21 cellular contexts compared by ENCODE assay signal in genomic region chr13:34933786-34934185, GRCh38.
"Had no signal": no experiment of that assay in that cellular context is flagged by ENCODE, and none has a peak within 500 bp of the region (broad histone marks: within the 10 kb centered on the region; RNA-seq: fewer than 3 reads in every experiment).

No MANE protein-coding gene starts in this region.

- H3K27me3 ChIP-seq: foreskin keratinocyte, left lung, pancreas, right lobe of liver, tibial artery, upper lobe of left lung, uterus had no signal

- H3K36me3 ChIP-seq: left lung, lower lobe of right lung, pancreas, prostate gland, right lobe of liver, tibial artery, upper lobe of left lung, uterus had no signal

- H3K27ac Mint-ChIP-seq: endodermal cell; immature natural killer cell; natural killer cell treated with Interleukin-12 subunit alpha and Interleukin-12 subunit beta and Interleukin-15 and Interleukin-18, amount 100 ng/mL, for 72 hours; stimulated activated memory B cell treated with anti-CD40 and anti-IgM and Interleukin-4, amounts not matched to agents 10 μg/mL and 1 μg/mL and 100 μg/mL, for 72 hours; stimulated activated naive CD8-positive, alpha-beta T cell treated with anti-CD3 and anti-CD28 coated beads, Interleukin-15, Interleukin-2, amounts not matched to agents 100 ng/mL and 50 ng/mL, for 24 hours had no signal

- H3K4me1 ChIP-seq: foreskin keratinocyte, left lung, lower lobe of right lung, prostate gland, right lobe of liver, tibial artery, upper lobe of left lung, uterus had no signal

- H3K27ac ChIP-seq: foreskin keratinocyte, left lung, lower lobe of right lung, pancreas, right lobe of liver, tibial artery, upper lobe of left lung, uterus had no signal

- H3K9me3 ChIP-seq: left lung, lower lobe of right lung, pancreas, prostate gland, right lobe of liver, tibial artery, upper lobe of left lung, uterus had no signal

- ATAC-seq: foreskin keratinocyte; left lung; lower lobe of right lung; natural killer cell treated with Interleukin-12 subunit alpha and Interleukin-12 subunit beta and Interleukin-15 and Interleukin-18, amount 100 ng/mL, for 72 hours; right lobe of liver; stimulated activated memory B cell treated with anti-CD40 and anti-IgM and Interleukin-4, amounts not matched to agents 10 μg/mL and 1 μg/mL and 100 μg/mL, for 72 hours had no signal

- H3K4me1 Mint-ChIP-seq: immature natural killer cell; stimulated activated memory B cell treated with anti-CD40 and anti-IgM and Interleukin-4, amounts not matched to agents 10 μg/mL and 1 μg/mL and 100 μg/mL, for 72 hours had no signal

- H3K9me3 Mint-ChIP-seq: endodermal cell; stimulated activated memory B cell treated with anti-CD40 and anti-IgM and Interleukin-4, amounts not matched to agents 10 μg/mL and 1 μg/mL and 100 μg/mL, for 72 hours; stimulated activated naive CD8-positive, alpha-beta T cell treated with anti-CD3 and anti-CD28 coated beads, Interleukin-15, Interleukin-2, amounts not matched to agents 100 ng/mL and 50 ng/mL, for 24 hours had no signal

- H3K36me3 Mint-ChIP-seq: immature natural killer cell; natural killer cell treated with Interleukin-12 subunit alpha and Interleukin-12 subunit beta and Interleukin-15 and Interleukin-18, amount 100 ng/mL, for 72 hours; stimulated activated memory B cell treated with anti-CD40 and anti-IgM and Interleukin-4, amounts not matched to agents 10 μg/mL and 1 μg/mL and 100 μg/mL, for 72 hours had no signal

- H3K4me3 Mint-ChIP-seq: endodermal cell; immature natural killer cell; natural killer cell treated with Interleukin-12 subunit alpha and Interleukin-12 subunit beta and Interleukin-15 and Interleukin-18, amount 100 ng/mL, for 72 hours; stimulated activated memory B cell treated with anti-CD40 and anti-IgM and Interleukin-4, amounts not matched to agents 10 μg/mL and 1 μg/mL and 100 μg/mL, for 72 hours; stimulated activated naive CD8-positive, alpha-beta T cell treated with anti-CD3 and anti-CD28 coated beads, Interleukin-15, Interleukin-2, amounts not matched to agents 100 ng/mL and 50 ng/mL, for 24 hours had no signal

- DNase-seq: effector CD4-positive, alpha-beta T cell; endodermal cell; erythroblast; foreskin keratinocyte; immature natural killer cell; left lung; lower lobe of right lung; mesenchymal stem cell; midbrain; occipital lobe; pancreas; retina; right lobe of liver; stimulated activated CD4-positive, alpha-beta T cell treated with anti-CD3 and anti-CD28 coated beads, Interleukin-4, amount 100 ng/mL, for 24 hours; tibial artery; upper lobe of left lung; uterus had no signal

- H3K4me3 ChIP-seq: left lung, lower lobe of right lung, pancreas, prostate gland, right lobe of liver, tibial artery, upper lobe of left lung, uterus had no signal
